Comparison of ENCODE assay signal across 12 cellular contexts in the genomic region with DNA sequence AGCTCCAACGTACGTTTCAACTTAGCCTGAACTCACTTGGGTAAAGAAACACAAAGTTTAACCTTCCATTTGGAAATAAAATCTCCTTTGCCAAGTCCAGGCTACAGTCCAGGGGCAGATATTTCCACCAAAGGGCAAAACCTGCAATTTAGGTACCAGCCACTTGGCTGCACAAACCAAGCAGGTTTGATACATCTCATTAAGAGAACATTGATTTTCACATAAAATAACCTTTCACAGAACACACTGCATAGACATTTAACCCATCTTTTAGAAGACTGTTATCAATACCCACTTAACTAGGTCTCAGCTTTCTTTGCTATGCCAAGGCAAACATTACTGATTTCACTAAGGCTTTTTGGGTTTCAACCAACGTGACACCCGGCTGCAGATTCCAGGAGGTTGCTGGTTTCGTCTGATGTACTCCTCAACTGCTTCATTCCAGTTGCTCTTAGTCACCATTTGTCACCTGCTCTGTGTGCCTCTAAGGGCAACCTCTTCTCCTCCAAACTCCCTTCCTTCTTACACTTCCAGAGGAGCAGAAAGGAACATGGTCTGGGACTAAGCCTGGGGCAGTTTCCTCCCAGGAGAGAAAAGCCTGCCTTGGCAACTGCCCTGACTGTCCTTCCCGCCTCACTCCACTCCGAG.
DNase-seq lines count a peak whose midpoint lies in the region; TF ChIP-seq lines count a peak whose summit lies in the region.
"Had no signal": no experiment of that assay in that cellular context is flagged by ENCODE, and none has a peak within 500 bp of the region (broad histone marks: within the 10 kb centered on the region; RNA-seq: fewer than 3 reads in every experiment).

No MANE protein-coding gene starts in this region.

- H3K27me3 ChIP-seq in endocrine pancreas (ENCODE audit: control insufficient read depth, insufficient read depth, low read length) (no peaks in the 10 kb centered on the region), osteoblast (ENCODE audit: insufficient read depth, low read length) (no peaks in the 10 kb centered on the region), esophagus muscularis mucosa (no peaks in the 10 kb centered on the region)
- H3K27me3 ChIP-seq in effector memory CD4-positive, alpha-beta T cell (replicated peaks; ENCODE audit: control insufficient read depth, insufficient read depth, low read length, poor library complexity, severe bottlenecking): no peaks in the 10 kb centered on the region

- peak overlapping the region; percentile 32 for H3K9ac ChIP-seq in endocrine pancreas (ENCODE audit: control insufficient read depth, insufficient read depth, low read length)

- H3K27me3 Mint-ChIP-seq in activated naive CD4-positive, alpha-beta T cell treated with anti-CD3 and anti-CD28 coated beads for 36 hours (ENCODE audit: low read depth): no peaks in the 10 kb centered on the region

- TF ChIP-seq EP300 in esophagus muscularis mucosa (IDR thresholded peaks at IDR 0.05): no peak

- H3K9me3 Mint-ChIP-seq in activated naive CD4-positive, alpha-beta T cell treated with anti-CD3 and anti-CD28 coated beads for 36 hours: no peaks in the 10 kb centered on the region
- H3K9me3 Mint-ChIP-seq: naive thymus-derived CD4-positive, alpha-beta T cell had no signal

- H3K4me3 ChIP-seq in endocrine pancreas (ENCODE audit: control insufficient read depth, insufficient read depth, low read length) (no peak overlapping the region), osteoblast (ENCODE audit: insufficient read depth, low read length) (peak overlapping the region; percentile 27), esophagus muscularis mucosa (no peak overlapping the region)
- H3K4me3 ChIP-seq in effector memory CD4-positive, alpha-beta T cell (ENCODE audit: insufficient read depth, low read depth, low read length, poor library complexity, severe bottlenecking): no peak overlapping the region

- H3K4me3 Mint-ChIP-seq in activated naive CD4-positive, alpha-beta T cell treated with anti-CD3 and anti-CD28 coated beads for 36 hours: no peak overlapping the region
- H3K4me3 Mint-ChIP-seq: naive thymus-derived CD4-positive, alpha-beta T cell had no signal

- no peak overlapping the region for H3K27ac Mint-ChIP-seq in activated naive CD4-positive, alpha-beta T cell treated with anti-CD3 and anti-CD28 coated beads for 36 hours
- H3K27ac Mint-ChIP-seq: naive thymus-derived CD4-positive, alpha-beta T cell had no signal

- CTCF ChIA-PET in activated naive CD4-positive, alpha-beta T cell treated with anti-CD3 and anti-CD28 coated beads for 36 hours (lab: Charles Lee): no interaction called here

- no peaks in the 10 kb centered on the region for H4K20me1 ChIP-seq in osteoblast (ENCODE audit: insufficient read depth, low read length)

- H3K79me2 ChIP-seq in osteoblast (ENCODE audit: insufficient read depth, low read length): no peaks in the 10 kb centered on the region

- peak overlapping the region; percentile 59 for H3K4me2 ChIP-seq in osteoblast (ENCODE audit: insufficient read depth, low read length)

- peak overlapping the region; percentile 83 for H3K27ac ChIP-seq in osteoblast (ENCODE audit: low read depth, low read length)
- no peak overlapping the region for H3K27ac ChIP-seq in effector memory CD4-positive, alpha-beta T cell (ENCODE audit: insufficient read depth, low read length, poor library complexity, severe bottlenecking)
- no peak overlapping the region for H3K27ac ChIP-seq in esophagus muscularis mucosa (replicated peaks in 1 of 4)

- DNase-seq in DMS53 (lab: John Stamatoyannopoulos, UW) (peak; percentile 72), NCI-H2029 treated with DMSO at 0.1 percent for 48 hours (lab: John Stamatoyannopoulos, UW) (peak; percentile 83), osteoblast (ENCODE audit: insufficient read length, low spot score, missing footprints) (peak; percentile 72), ecto neural progenitor cell (ENCODE audit: low spot score) (no peak), esophagus muscularis mucosa (ENCODE audit: extremely low spot score) (no peak)
- DNase-seq in effector memory CD4-positive, alpha-beta T cell: no peak
- DNase-seq in activated naive CD4-positive, alpha-beta T cell treated with anti-CD3 and anti-CD28 coated beads for 36 hours: no peak
- DNase-seq: activated effector memory CD4-positive, alpha-beta T cell treated with anti-CD3 and anti-CD28 coated beads, Interleukin-2, amount 50 U/mL, for 16 hours; DMS 273 treated with DMSO at 0.1 percent for 48 hours; naive thymus-derived CD4-positive, alpha-beta T cell; NCI-H1694 treated with DMSO at 0.1 percent for 48 hours had no signal

- peaks cover 9% of the 10 kb centered on the region for H3K4me1 ChIP-seq in endocrine pancreas (ENCODE audit: control insufficient read depth, insufficient read depth, low read length)
- H3K4me1 ChIP-seq in osteoblast (ENCODE audit: insufficient read depth, low read length): peaks cover 46% of the 10 kb centered on the region
- no peaks in the 10 kb centered on the region for H3K4me1 ChIP-seq in effector memory CD4-positive, alpha-beta T cell (ENCODE audit: control insufficient read depth, insufficient read depth, low read length, poor library complexity, severe bottlenecking)
- peaks cover 0 to 4% (median 0%) of the 10 kb centered on the region in 4 donors for H3K4me1 ChIP-seq in esophagus muscularis mucosa

- H3K36me3 ChIP-seq in endocrine pancreas (ENCODE audit: control insufficient read depth, insufficient read depth, low read length) (no peaks in the 10 kb centered on the region), osteoblast (ENCODE audit: insufficient read depth, low read length) (no peaks in the 10 kb centered on the region), esophagus muscularis mucosa (no peaks in the 10 kb centered on the region)
- no peaks in the 10 kb centered on the region for H3K36me3 ChIP-seq in effector memory CD4-positive, alpha-beta T cell (ENCODE audit: control insufficient read depth, insufficient read depth, low read length)

- peak; percentile 9 for TF ChIP-seq CTCF in osteoblast (IDR thresholded peaks at IDR 0.05; ENCODE audit: extremely low read depth, low read depth, low read length)
- TF ChIP-seq CTCF in esophagus muscularis mucosa (IDR thresholded peaks at IDR 0.05): no peak

- peak overlapping the region; percentile 20 for H2AFZ ChIP-seq in osteoblast (ENCODE audit: low read length)

- intact Hi-C loops in esophagus muscularis mucosa (cut with DNase I): no loop called here
- intact Hi-C loops in activated naive CD4-positive, alpha-beta T cell treated with anti-CD3 and anti-CD28 coated beads for 36 hours (cut with micrococcal nuclease): no loop called here

- no peaks in the 10 kb centered on the region for H3K4me1 Mint-ChIP-seq in activated naive CD4-positive, alpha-beta T cell treated with anti-CD3 and anti-CD28 coated beads for 36 hours (ENCODE audit: low read depth)

- WGBS in esophagus muscularis mucosa: 65% methylated on average over 7 of the region's 7 CpGs

- no peak for TF ChIP-seq POLR2A in esophagus muscularis mucosa (IDR thresholded peaks at IDR 0.05; ENCODE audit: low read depth)

- H3K36me3 Mint-ChIP-seq in activated naive CD4-positive, alpha-beta T cell treated with anti-CD3 and anti-CD28 coated beads for 36 hours (ENCODE audit: low read depth): no peaks in the 10 kb centered on the region
- H3K36me3 Mint-ChIP-seq: naive thymus-derived CD4-positive, alpha-beta T cell had no signal

- H3K9me3 ChIP-seq in endocrine pancreas (ENCODE audit: control insufficient read depth, low read length) (no peaks in the 10 kb centered on the region), osteoblast (ENCODE audit: low read depth, low read length) (no peaks in the 10 kb centered on the region), esophagus muscularis mucosa (no peaks in the 10 kb centered on the region)
- H3K9me3 ChIP-seq in effector memory CD4-positive, alpha-beta T cell (ENCODE audit: control insufficient read depth, low read length): no peaks in the 10 kb centered on the region

Comparison
In these comparisons a context has a peak if more than half of its experiments do, and no peak if none do; other contexts are left out.
1. DNase-seq: peak in DMS53 (single experiment), NCI-H2029 treated with DMSO at 0.1 percent for 48 hours (single experiment) and osteoblast (single experiment); none in ecto neural progenitor cell (single experiment), effector memory CD4-positive, alpha-beta T cell (0 of 3), esophagus muscularis mucosa (single experiment) and activated naive CD4-positive, alpha-beta T cell treated with anti-CD3 and anti-CD28 coated beads for 36 hours (single experiment).